In genomic region chr11:129995163-129995562, GRCh38 we compare ENCODE assay signal across 23 cellular contexts.
"Had no signal": no experiment of that assay in that cellular context is flagged by ENCODE, and none has a peak within 500 bp of the region (broad histone marks: within the 10 kb centered on the region; RNA-seq: fewer than 3 reads in every experiment).

No MANE protein-coding gene starts in this region.

- H3K4me2 ChIP-seq: PC-9 had no signal

- H3K4me3 Mint-ChIP-seq: activated CD4-positive, alpha-beta memory T cell treated with anti-CD3 and anti-CD28 coated beads, Interleukin-2, amount 10 ng/mL, durations not matched to agents 7 days and 5 days; activated CD4-positive, alpha-beta T cell treated with anti-CD3 and anti-CD28 coated beads for 36 hours; activated naive CD4-positive, alpha-beta T cell treated with anti-CD3 and anti-CD28 coated beads, Interleukin-2, amount 50 U/mL, for 24 hours; T-cell had no signal

- H3K27me3 Mint-ChIP-seq: activated CD4-positive, alpha-beta memory T cell treated with anti-CD3 and anti-CD28 coated beads, Interleukin-2, amount 10 ng/mL, durations not matched to agents 7 days and 5 days; activated CD4-positive, alpha-beta T cell treated with anti-CD3 and anti-CD28 coated beads for 36 hours; activated naive CD4-positive, alpha-beta T cell treated with anti-CD3 and anti-CD28 coated beads, Interleukin-2, amount 50 U/mL, for 24 hours; T-cell had no signal

- H3K27ac ChIP-seq: PC-9 had no signal

- H2AFZ ChIP-seq: PC-9 had no signal

- DNase-seq: activated CD4-positive, alpha-beta memory T cell treated with anti-CD3 and anti-CD28 coated beads, Interleukin-2, amount 10 ng/mL, durations not matched to agents 7 days and 5 days; activated CD4-positive, alpha-beta T cell treated with anti-CD3 and anti-CD28 coated beads for 36 hours; activated CD4-positive, alpha-beta T cell treated with anti-CD3 and anti-CD28 coated beads, Interleukin-2, amount 50 U/mL, for 1 hour; activated CD4-positive, CD25-positive, alpha-beta regulatory T cell; activated naive CD4-positive, alpha-beta T cell; activated T-cell treated with anti-CD3 and anti-CD28 coated beads, Interleukin-2, amount 50 U/mL, for 1 hour; aorta; central memory CD4-positive, alpha-beta T cell; Karpas-422; MM.1S; NCI-H1105; NCI-H1436 treated with DMSO at 0.1 percent for 48 hours; NCI-H187; NCI-H2081; NCI-H510A treated with DMSO at 0.1 percent for 48 hours; NCI-H69; PC-9; SHP77 treated with DMSO at 0.1 percent for 48 hours; T-cell; T-helper 2 cell; T1000 had no signal

- H3K9me3 Mint-ChIP-seq: activated CD4-positive, alpha-beta memory T cell treated with anti-CD3 and anti-CD28 coated beads, Interleukin-2, amount 10 ng/mL, durations not matched to agents 7 days and 5 days; activated naive CD4-positive, alpha-beta T cell treated with anti-CD3 and anti-CD28 coated beads, Interleukin-2, amount 50 U/mL, for 24 hours; T-cell had no signal

- ATAC-seq: activated CD4-positive, alpha-beta T cell treated with anti-CD3 and anti-CD28 coated beads for 36 hours; K562; T-cell had no signal

- H3K4me3 ChIP-seq: K562, PC-9 had no signal

- H3K27ac Mint-ChIP-seq: activated CD4-positive, alpha-beta memory T cell treated with anti-CD3 and anti-CD28 coated beads, Interleukin-2, amount 10 ng/mL, durations not matched to agents 7 days and 5 days; activated CD4-positive, alpha-beta T cell treated with anti-CD3 and anti-CD28 coated beads for 36 hours; activated naive CD4-positive, alpha-beta T cell treated with anti-CD3 and anti-CD28 coated beads, Interleukin-2, amount 50 U/mL, for 24 hours; T-cell had no signal
